In genomic region chr1:146640671-146641070, GRCh38 we compare ENCODE assay signal across 7 cellular contexts.
A peak's percentile ranks its signal among the peaks of the same experiment; 100 is the strongest.
DNase-seq lines count a peak whose midpoint lies in the region; ATAC-seq and TF ChIP-seq lines count a peak whose summit lies in the region.
"Not testable (repeated sequence)": the region's sequence is repeated elsewhere in the genome, so short reads cannot be mapped to it uniquely, and the experiment has no call there.

No MANE protein-coding gene starts in this region.

- in situ Hi-C loops in mammary epithelial cell (cut with MboI; ENCODE audit: low sequenced_read_pairs in 2 of 2); gastrocnemius medialis (cut with MboI; ENCODE audit: low sequenced_read_pairs in 4 of 4): not testable (repeated sequence)

- H4K20me1 ChIP-seq in mammary epithelial cell (ENCODE audit: insufficient read depth, low read length) = not testable (repeated sequence)

- intact Hi-C loops in mammary epithelial cell (cut with micrococcal nuclease); left cardiac atrium (cut with DNase I); gastrocnemius medialis (cut with DNase I; ENCODE audit: low total_unique reads): not testable (repeated sequence)

- TF ChIP-seq POLR2A in gastrocnemius medialis (IDR thresholded peaks at IDR 0.05) = not testable (repeated sequence)

- not testable (repeated sequence) for TF ChIP-seq CTCF in mammary epithelial cell (conservative IDR thresholded peaks at IDR 0.05 in 1 of 2, IDR thresholded peaks at IDR 0.05 in 1 of 2; ENCODE audit: extremely low read depth in 1 of 2, insufficient read depth in 1 of 2, low read depth in 1 of 2, low read length in 2 of 2); foreskin keratinocyte (conservative IDR thresholded peaks at IDR 0.05); gastrocnemius medialis (IDR thresholded peaks at IDR 0.05 in 4 of 5, conservative IDR thresholded peaks at IDR 0.05 in 1 of 5)

- not testable (repeated sequence) for ATAC-seq in foreskin keratinocyte
- peak; percentile 84 for ATAC-seq in left cardiac atrium
- peak; percentile 92 to 94 for ATAC-seq in gastrocnemius medialis

- not testable (repeated sequence) for H3K4me1 ChIP-seq in mammary epithelial cell (ENCODE audit: insufficient read depth, low read length); foreskin keratinocyte; gastrocnemius medialis

- H3K27ac ChIP-seq in mammary epithelial cell (ENCODE audit: insufficient read depth, low read depth, low read length); foreskin keratinocyte; gastrocnemius medialis: not testable (repeated sequence)

- H3K27me3 ChIP-seq in mammary epithelial cell (ENCODE audit: insufficient read depth, low read length); foreskin keratinocyte; gastrocnemius medialis: not testable (repeated sequence)

- H3K4me3 ChIP-seq in mammary epithelial cell (replicated peaks in 1 of 3; ENCODE audit: insufficient read depth in 1 of 3, low read depth in 2 of 3, low read length in 3 of 3); gastrocnemius medialis: not testable (repeated sequence)

- WGBS in mammary epithelial cell (ENCODE audit: low coverage, missing lambda C conversion rate) = 9% methylated on average over 5 of the region's 5 CpGs

- not testable (repeated sequence) for H3K9me3 ChIP-seq in mammary epithelial cell (replicated peaks; ENCODE audit: insufficient read depth, low read length); gastrocnemius medialis

- H3K79me2 ChIP-seq in mammary epithelial cell (ENCODE audit: insufficient read depth, low read length) = not testable (repeated sequence)

- not testable (repeated sequence) for H3K36me3 ChIP-seq in mammary epithelial cell (ENCODE audit: insufficient read depth, low read length); gastrocnemius medialis

- BruUV-seq in mammary epithelial cell (replicated peaks; lab: Mats Ljungman, UMichigan) = not testable (repeated sequence)

- not testable (repeated sequence) for H3K4me2 ChIP-seq in mammary epithelial cell (ENCODE audit: insufficient read depth, low read depth, low read length)

- CTCF ChIA-PET in mammary epithelial cell (lab: Charles Lee; ENCODE audit: low non-redundant PET) = not testable (repeated sequence)

- peak; percentile 30 for DNase-seq in DMS53 (lab: John Stamatoyannopoulos, UW)
- DNase-seq in NCI-H187 treated with DMSO at 0.1 percent for 48 hours (lab: John Stamatoyannopoulos, UW) = peak; percentile 44
- peak; percentile 48 for DNase-seq in NCI-H345 (lab: John Stamatoyannopoulos, UW)
- peak; percentile 67 for DNase-seq in mammary epithelial cell
- peak; percentile 2 to 4 for DNase-seq in foreskin keratinocyte
- DNase-seq in left cardiac atrium = peak; percentile 22
- DNase-seq in gastrocnemius medialis = peak; percentile 2 to 19

- not testable (repeated sequence) for H2AFZ ChIP-seq in mammary epithelial cell (ENCODE audit: low read depth, low read length)

- not testable (repeated sequence) for H3K9ac ChIP-seq in mammary epithelial cell (ENCODE audit: insufficient read depth, low read length)

- dilution Hi-C loops in mammary epithelial cell (cut with HindIII; ENCODE audit: low sequenced_read_pairs) = not testable (repeated sequence)

Comparison
In these comparisons a context has a peak if more than half of its experiments do, and no peak if none do; other contexts are left out.
1. DNase-seq: peak in every context shown above with its lines; median percentile 67 in mammary epithelial cell; 48 in NCI-H345; 44 in NCI-H187 treated with DMSO at 0.1 percent for 48 hours; 30 in DMS53; 22 in left cardiac atrium; 10 in gastrocnemius medialis; 3 in foreskin keratinocyte.